Comparison of ENCODE assay signal across 8 cellular contexts in the genomic region with DNA sequence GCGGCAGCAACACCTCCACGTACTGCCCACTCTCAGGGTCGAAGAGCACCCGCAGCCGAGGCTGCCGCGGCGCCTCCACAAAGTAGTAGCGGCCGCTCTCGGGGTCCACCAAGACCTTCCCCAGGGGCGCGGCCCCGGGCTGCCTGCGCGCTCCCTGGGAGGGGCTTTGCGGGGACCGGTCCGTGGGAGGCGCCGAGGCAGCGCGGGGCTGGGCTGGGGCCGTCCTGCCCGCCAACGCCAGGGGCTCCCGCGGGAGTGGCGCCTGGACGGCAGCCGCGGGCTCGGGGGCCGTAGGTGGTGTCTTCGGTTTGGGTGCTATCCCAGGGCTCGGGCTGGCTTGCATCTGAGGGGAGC. TPM values are rescaled to one million over a fixed set of nuclear protein-coding genes. Genes with fewer than 3 reads are reported as not detected.
DNase-seq lines count a peak whose midpoint lies in the region; ATAC-seq and TF ChIP-seq lines count a peak whose summit lies in the region.

No MANE protein-coding gene starts in this region.

- H3K27ac ChIP-seq in A673 (ENCODE audit: low read depth, low read length, poor library complexity, severe bottlenecking) = peak overlapping the region; percentile 50

- CTCF ChIA-PET in A673 (lab: Charles Lee) = no interaction called here
- CTCF ChIA-PET in activated B cell treated with CpG ODN at 0.5 μM for 24 hours (lab: Charles Lee) = interaction anchor here (1.2 to 3.4 kb wide), 3 partner anchors 15 to 50 kb away, joined by 3 to 17 read pairs (median 7); a partner anchor contains a TSS

- intact Hi-C loops in A673 (cut with micrococcal nuclease; ENCODE audit: unreplicated experiment) = loop anchor here (5.0 kb wide), 1 partner anchor 750 kb away; no protein-coding TSS in a partner anchor
- intact Hi-C loops in activated B cell treated with CpG ODN at 0.5 μM for 24 hours (cut with micrococcal nuclease) = loop anchor here (1.0 to 10.0 kb wide), 11 partner anchors 12 to 850 kb away; a partner anchor contains a TSS

- POLR2A ChIA-PET in A673 (lab: Charles Lee; ENCODE audit: low non-redundant PET) (interaction anchor here (0.6 kb wide), 1 partner anchor 853 kb away, joined by 3 read pairs; no protein-coding TSS in a partner anchor), activated B cell treated with CpG ODN at 0.5 μM for 24 hours (lab: Charles Lee) (interaction anchor here (1.0 to 7.5 kb wide), 8 partner anchors 12 to 169 kb away, joined by 3 to 112 read pairs (median 9); a partner anchor contains a TSS)

- H3K9me3 Mint-ChIP-seq in activated B cell treated with CpG ODN at 0.5 μM for 24 hours = no peaks in the 10 kb centered on the region

- peak overlapping the region; percentile 94 for H3K4me3 Mint-ChIP-seq in activated B cell treated with CpG ODN at 0.5 μM for 24 hours

- H3K4me3 ChIP-seq in A673 (ENCODE audit: low read depth, low read length, poor library complexity, severe bottlenecking) (peak overlapping the region; percentile 60), kidney epithelial cell (ENCODE audit: low read depth, low read length) (peak overlapping the region; percentile 38)

- no peaks in the 10 kb centered on the region for H3K9me3 ChIP-seq in A673 (ENCODE audit: low read depth, low read length, poor library complexity, severe bottlenecking)

- DNase-seq in A673 (ENCODE audit: low spot score) = no peak
- DNase-seq in activated B cell treated with CpG ODN at 0.5 μM for 24 hours = no peak
- DNase-seq in kidney epithelial cell (ENCODE audit: low read depth) = no peak
- no peak for DNase-seq in activated gamma-delta T cell treated with Interleukin-2 at 50 U/mL for 16 hours
- no peak for DNase-seq in left lobe of liver (ENCODE audit: low spot score)
- no peak for DNase-seq in effector CD4-positive, alpha-beta T cell
- DNase-seq in SK-N-DZ (ENCODE audit: low spot score) = no peak

- BruUV-seq in A673 (replicated peaks; lab: Mats Ljungman, UMichigan) = no TSS peak

- ATAC-seq in GM19468 (IDR thresholded peaks at IDR 0.05; ENCODE audit: extremely low read depth, unreplicated experiment) (peak; percentile 7), activated B cell treated with CpG ODN at 0.5 μM for 24 hours (ENCODE audit: low read depth) (peak; percentile 18), left lobe of liver (no peak)

- H3K27me3 ChIP-seq in A673 (replicated peaks; ENCODE audit: insufficient read depth, low read depth, low read length, poor library complexity) (peaks cover 14% of the 10 kb centered on the region), kidney epithelial cell (ENCODE audit: control insufficient read depth, insufficient read depth, low read length) (peaks cover 20% of the 10 kb centered on the region)

- H3K27me3 Mint-ChIP-seq in activated B cell treated with CpG ODN at 0.5 μM for 24 hours = no peaks in the 10 kb centered on the region

- peaks cover 24% of the 10 kb centered on the region for H3K4me1 ChIP-seq in A673 (ENCODE audit: insufficient read depth, low read length, poor library complexity, severe bottlenecking)

- TF ChIP-seq CTCF in A673 (conservative IDR thresholded peaks at IDR 0.05; ENCODE audit: low read depth, low read length) (no peak), activated B cell treated with CpG ODN at 0.5 μM for 24 hours (IDR thresholded peaks at IDR 0.05) (no peak), kidney epithelial cell (IDR thresholded peaks at IDR 0.05; ENCODE audit: insufficient read depth, low read length, poor library complexity, severe bottlenecking) (no peak)

- H3K27ac Mint-ChIP-seq in activated B cell treated with CpG ODN at 0.5 μM for 24 hours = peak overlapping the region; percentile 95

- peaks cover 10% of the 10 kb centered on the region for H3K36me3 Mint-ChIP-seq in activated B cell treated with CpG ODN at 0.5 μM for 24 hours (ENCODE audit: low read depth)

- no peaks in the 10 kb centered on the region for H3K36me3 ChIP-seq in A673 (ENCODE audit: insufficient read depth, low read length, poor library complexity, severe bottlenecking)
- no peaks in the 10 kb centered on the region for H3K36me3 ChIP-seq in kidney epithelial cell (ENCODE audit: control insufficient read depth, insufficient read depth, low read length)

- peaks cover 45% of the 10 kb centered on the region for H3K4me1 Mint-ChIP-seq in activated B cell treated with CpG ODN at 0.5 μM for 24 hours

RNA-seq across cellular contexts. Expression of a gene that starts 2.6 kb away (rescaled TPM):
- total RNA-seq in A673 (2021) (not detected in 2 replicates), activated B cell treated with CpG ODN at 0.5 μM for 24 hours (47.1 and 50.5 TPM in 2 replicates), kidney epithelial cell (not detected in 2 replicates), left lobe of liver (0.96 TPM)
- polyA plus RNA-seq in SK-N-DZ (2014; cell fraction: cytosol; rRNA removed) = not detected in 2 replicates
- not detected in 2 replicates for polyA plus RNA-seq in SK-N-DZ (2014; cell fraction: nucleus; rRNA removed)

RNA-seq across cellular contexts. Expression of a gene that starts 2.6 kb away (rescaled TPM):
- 0.82 and 1.0 TPM in 2 replicates for total RNA-seq in A673 (2021)
- total RNA-seq in activated B cell treated with CpG ODN at 0.5 μM for 24 hours = 3.5 and 3.6 TPM in 2 replicates
- total RNA-seq in kidney epithelial cell = 3.0 and 3.6 TPM in 2 replicates
- 0.75 TPM for total RNA-seq in left lobe of liver
- polyA plus RNA-seq in SK-N-DZ (2014; cell fraction: cytosol; rRNA removed) = 0.38 and 1.1 TPM in 2 replicates
- 0.34 and 0.66 TPM in 2 replicates for polyA plus RNA-seq in SK-N-DZ (2014; cell fraction: nucleus; rRNA removed)

RNA-seq across cellular contexts. Expression of a gene that starts 9.2 kb away (rescaled TPM):
- total RNA-seq in A673 (2021) = not detected in 2 replicates
- 1.4 and 1.8 TPM in 2 replicates for total RNA-seq in activated B cell treated with CpG ODN at 0.5 μM for 24 hours
- not detected in 2 replicates for total RNA-seq in kidney epithelial cell
- 35.5 TPM for total RNA-seq in left lobe of liver
- polyA plus RNA-seq in SK-N-DZ (2014; cell fraction: cytosol; rRNA removed) = 0.05 TPM in 1 of 2 replicates, not detected in the other
- polyA plus RNA-seq in SK-N-DZ (2014; cell fraction: nucleus; rRNA removed) = not detected in 2 replicates

RNA-seq across cellular contexts. Expression of a gene that starts 11.6 kb away (rescaled TPM):
- total RNA-seq in A673 (2021) (4.0 and 4.2 TPM in 2 replicates), activated B cell treated with CpG ODN at 0.5 μM for 24 hours (6.4 and 9.3 TPM in 2 replicates), kidney epithelial cell (7.7 and 8.8 TPM in 2 replicates), left lobe of liver (2.2 TPM)
- 8.8 and 15.8 TPM in 2 replicates for polyA plus RNA-seq in SK-N-DZ (2014; cell fraction: cytosol; rRNA removed)
- 7.7 and 8.0 TPM in 2 replicates for polyA plus RNA-seq in SK-N-DZ (2014; cell fraction: nucleus; rRNA removed)

RNA-seq across cellular contexts. Expression of a gene that starts 47.0 kb away (rescaled TPM):
- total RNA-seq in A673 (2021) = 16.7 and 21.1 TPM in 2 replicates
- 9.1 and 9.6 TPM in 2 replicates for total RNA-seq in activated B cell treated with CpG ODN at 0.5 μM for 24 hours
- 8.1 and 14.2 TPM in 2 replicates for total RNA-seq in kidney epithelial cell
- 0.63 TPM for total RNA-seq in left lobe of liver
- 9.9 and 16.9 TPM in 2 replicates for polyA plus RNA-seq in SK-N-DZ (2014; cell fraction: cytosol; rRNA removed)
- polyA plus RNA-seq in SK-N-DZ (2014; cell fraction: nucleus; rRNA removed) = 5.5 and 22.8 TPM in 2 replicates

Comparison
In these comparisons a context has a peak if more than half of its experiments do, and no peak if none do; other contexts are left out.
1. RNA of a gene that starts 2.6 kb away (total RNA-seq): 47.1 to 50.5 TPM in activated B cell treated with CpG ODN at 0.5 μM for 24 hours; 0.96 TPM in left lobe of liver (single experiment), not detected in A673 and not detected in kidney epithelial cell; every median in the first group is over 10 times any median in the second.
2. RNA of a gene that starts 9.2 kb away (total RNA-seq): 35.5 TPM in left lobe of liver (single experiment); 1.4 to 1.8 TPM in activated B cell treated with CpG ODN at 0.5 μM for 24 hours, not detected in A673 and not detected in kidney epithelial cell; every median in the first group is over 10 times any median in the second.